ENCODE assay signal across 18 cellular contexts in the genomic region with DNA sequence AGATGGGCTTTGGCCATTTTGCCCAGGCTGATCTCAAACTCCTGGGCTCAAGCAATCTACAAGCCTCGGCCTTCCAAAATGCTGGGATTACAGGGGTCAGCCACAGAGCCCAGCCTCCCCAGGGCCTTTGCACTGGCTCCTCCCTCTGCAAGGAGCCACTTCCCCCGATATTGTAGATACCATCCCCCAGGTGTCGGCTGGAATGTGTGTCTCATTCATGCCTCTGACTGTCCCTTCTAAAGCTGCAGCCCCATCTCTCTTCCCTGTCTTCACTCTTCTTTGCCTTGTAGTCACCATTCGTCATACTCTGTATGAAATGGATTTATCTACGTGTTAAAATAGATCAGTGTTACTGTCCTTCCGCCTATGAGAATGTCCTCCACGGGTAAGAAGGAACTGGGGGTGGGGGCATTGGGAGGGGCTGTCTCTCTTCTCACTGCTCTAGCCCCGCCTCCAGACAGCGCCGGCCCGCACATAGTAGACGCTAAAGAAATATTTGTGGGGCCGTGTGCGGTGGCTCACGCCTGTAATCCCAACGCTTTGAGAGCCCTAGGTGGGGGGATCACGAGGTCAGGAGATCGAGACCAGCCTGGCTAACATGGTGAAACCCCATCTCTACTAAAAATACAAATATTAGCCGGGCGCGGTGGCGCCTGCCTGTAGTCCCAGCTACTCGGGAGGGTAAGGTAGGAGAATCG.
A peak's percentile ranks its signal among the peaks of the same experiment; 100 is the strongest.
DNase-seq lines count a peak whose midpoint lies in the region; ATAC-seq and TF ChIP-seq lines count a peak whose summit lies in the region.
"Had no signal": no experiment of that assay in that cellular context is flagged by ENCODE, and none has a peak within 500 bp of the region (broad histone marks: within the 10 kb centered on the region; RNA-seq: fewer than 3 reads in every experiment).

No MANE protein-coding gene starts in this region.

- H3K4me3 Mint-ChIP-seq in H9 (peak overlapping the region in 1 of 2 experiments; percentile 4; a peak in 1 of 5 replicates), WTC11 (peak overlapping the region; percentile 43), type B pancreatic cell (peak overlapping the region; percentile 13)

- H3K79me2 ChIP-seq in H9 (ENCODE audit: insufficient read depth, low read length), result no peaks in the 10 kb centered on the region

- peaks cover 96% of the 10 kb centered on the region for H3K27me3 Mint-ChIP-seq in H9 (ENCODE audit: low read depth)
- H3K27me3 Mint-ChIP-seq in WTC11 (ENCODE audit: low read depth), result peaks cover 91% of the 10 kb centered on the region
- peaks cover 79% of the 10 kb centered on the region for H3K27me3 Mint-ChIP-seq in type B pancreatic cell

- no peak overlapping the region for H3K56ac ChIP-seq in H9 (ENCODE audit: insufficient read length, low read depth, low read length)

- ATAC-seq in WTC11, result peak; percentile 26

- H3K4me2 ChIP-seq in H9 (ENCODE audit: insufficient read depth, insufficient read length, low read length), result peak overlapping the region; percentile 34

- no peak overlapping the region for H2BK120ac ChIP-seq in H9 (ENCODE audit: low read depth, low read length, poor library complexity, severe bottlenecking)

- H3K9ac ChIP-seq in H9 (ENCODE audit: extremely low read depth, insufficient read length, low read length) (no peak overlapping the region), iPS-20b (ENCODE audit: low read depth, low read length) (no peak overlapping the region)
- H3K9ac ChIP-seq: GM23248 had no signal

- H3K4ac ChIP-seq in H9 (ENCODE audit: low read depth, low read length), result no peak overlapping the region

- peaks cover 3% of the 10 kb centered on the region; the same call in 1 of the 2 replicates for H3K4me1 ChIP-seq in H9 (ENCODE audit: insufficient read depth, low read length)
- H3K4me1 ChIP-seq in iPS-20b (ENCODE audit: insufficient read depth, low read length), result peaks cover 10% of the 10 kb centered on the region; the same call in 1 of the 2 replicates

- TF ChIP-seq CTCF in H9 (conservative IDR thresholded peaks at IDR 0.05) (no peak), WTC11 (IDR thresholded peaks at IDR 0.05) (no peak), type B pancreatic cell (conservative IDR thresholded peaks at IDR 0.05) (no peak)

- H4K8ac ChIP-seq in H9 (replicated peaks; ENCODE audit: insufficient read length, low read depth, low read length), result no peak overlapping the region

- H3K9me3 ChIP-seq in H9 (ENCODE audit: control insufficient read depth, low read depth, low read length) (no peaks in the 10 kb centered on the region), iPS-20b (ENCODE audit: insufficient read depth, low read depth, low read length) (no peaks in the 10 kb centered on the region)

- no peak overlapping the region for H2AK5ac ChIP-seq in H9 (ENCODE audit: insufficient read length, low read length)

- H3K27ac Mint-ChIP-seq in H9, result no peak overlapping the region
- no peak overlapping the region for H3K27ac Mint-ChIP-seq in WTC11
- H3K27ac Mint-ChIP-seq in type B pancreatic cell, result peak overlapping the region; percentile 62

- no peak overlapping the region for H3T11ph ChIP-seq in H9 (ENCODE audit: low read length)

- no peak overlapping the region for H4K5ac ChIP-seq in H9 (ENCODE audit: insufficient read length, low read depth, low read length)

- no peaks in the 10 kb centered on the region for H3K36me3 Mint-ChIP-seq in H9 (ENCODE audit: insufficient read depth in 1 of 3, low read depth in 3 of 3)
- H3K36me3 Mint-ChIP-seq in WTC11, result no peaks in the 10 kb centered on the region
- no peaks in the 10 kb centered on the region for H3K36me3 Mint-ChIP-seq in type B pancreatic cell

- H3K4me1 Mint-ChIP-seq in H9 (peaks cover 31 to 51% of the 10 kb centered on the region in 2 experiments), WTC11 (peaks cover 42% of the 10 kb centered on the region), type B pancreatic cell (ENCODE audit: unreplicated experiment) (peaks cover 15% of the 10 kb centered on the region)

- no peak overlapping the region for H2BK15ac ChIP-seq in H9 (ENCODE audit: low read depth, low read length)

- no CpG with 5 or more reads among the region's 24 CpGs for WGBS in H9 (ENCODE audit: extremely low coverage, insufficient read length, low lambda C conversion rate)

- H4K20me1 ChIP-seq in H9 (ENCODE audit: control insufficient read depth, insufficient read depth, insufficient read length), result no peaks in the 10 kb centered on the region

- H3K27me3 ChIP-seq in H9 (ENCODE audit: insufficient read depth, low read length), result peaks cover 21% of the 10 kb centered on the region; the same call in 1 of the 2 replicates
- H3K27me3 ChIP-seq in iPS-20b (ENCODE audit: insufficient read depth, low read length), result peaks cover 98% of the 10 kb centered on the region

- peak; percentile 66 for DNase-seq in H9
- DNase-seq in WTC11 (ENCODE audit: low spot score), result no peak
- DNase-seq in type B pancreatic cell (ENCODE audit: extremely low spot score, unreplicated experiment), result no peak
- DNase-seq in NCI-H187 treated with DMSO at 0.1 percent for 48 hours (lab: John Stamatoyannopoulos, UW), result no peak
- no peak for DNase-seq in activated effector memory CD4-positive, alpha-beta T cell treated with Interleukin-2 at 50 U/mL for 16 hours
- DNase-seq in stimulated activated CD4-positive, alpha-beta T cell treated with anti-CD3 and anti-CD28 coated beads, Interleukin-4, amount 100 ng/mL, for 24 hours, result no peak
- DNase-seq: ACHN, AML-193, DMS 273 treated with DMSO at 0.1 percent for 48 hours, GF-D8, KBM-7, NCI-H1105, NCI-H510A treated with DMSO at 0.1 percent for 48 hours, NCI-H774, SHP77 had no signal

- H3K18ac ChIP-seq in H9 (ENCODE audit: insufficient read length, low read depth, low read length), result no peak overlapping the region

- H2AFZ ChIP-seq in H9 (ENCODE audit: low read length), result no peak overlapping the region
- H2AFZ ChIP-seq: GM23248 had no signal

- CTCF ChIA-PET in WTC11 (lab: Charles Lee), result interaction anchor here (0.6 to 2.2 kb wide), 13 partner anchors 8 to 175 kb away, joined by 3 to 10 read pairs (median 5); no protein-coding TSS in a partner anchor

- no peaks in the 10 kb centered on the region for H3K23me2 ChIP-seq in H9 (ENCODE audit: insufficient read length, low read depth, low read length, poor library complexity, severe bottlenecking)

- no peak overlapping the region for H2BK12ac ChIP-seq in H9 (ENCODE audit: insufficient read length, low read depth, low read length)

- H3K9me3 Mint-ChIP-seq in H9, result peaks cover 0 to 3% of the 10 kb centered on the region in 2 experiments; a peak in 3 of 5 replicates
- no peaks in the 10 kb centered on the region for H3K9me3 Mint-ChIP-seq in WTC11
- no peaks in the 10 kb centered on the region for H3K9me3 Mint-ChIP-seq in type B pancreatic cell

- no peak overlapping the region for H2BK20ac ChIP-seq in H9 (ENCODE audit: low read depth, low read length, poor library complexity, severe bottlenecking)

- H3K79me1 ChIP-seq in H9 (ENCODE audit: insufficient read depth, low read depth, low read length, poor library complexity, severe bottlenecking), result no peaks in the 10 kb centered on the region

- H3K14ac ChIP-seq in H9 (ENCODE audit: insufficient read depth, low read length), result no peak overlapping the region

- no peak overlapping the region for H4K91ac ChIP-seq in H9 (ENCODE audit: insufficient read length, low read depth, low read length)

- peak overlapping the region; percentile 34; the same call in 1 of the 2 replicates for H3K4me3 ChIP-seq in iPS-20b (ENCODE audit: low read length)
- H3K4me3 ChIP-seq: GM23248, SK-N-MC had no signal

- no peaks in the 10 kb centered on the region for H3K36me3 ChIP-seq in iPS-20b (ENCODE audit: insufficient read depth, low read depth, low read length)

- no peak overlapping the region for H2BK5ac ChIP-seq in H9 (ENCODE audit: insufficient read length, low read length)

- no peak overlapping the region for H3K23ac ChIP-seq in H9 (ENCODE audit: insufficient read length, low read depth, low read length)

- H3K27ac ChIP-seq in H9 (ENCODE audit: insufficient read length, low read depth, low read length) (no peak overlapping the region), iPS-20b (ENCODE audit: low read length) (no peak overlapping the region)
- H3K27ac ChIP-seq: GM23248, SK-N-MC had no signal

- POLR2A ChIA-PET in WTC11 (lab: Charles Lee), result no interaction called here

TF ChIP-seq in WTC11, 78 proteins besides CTCF, POLR2A, EP300 and RAD21 (continues in another document):
- TF ChIP-seq AR (CRISPR knock-in tag; IDR thresholded peaks at IDR 0.05) (no peak), E2F4 (CRISPR knock-in tag; IDR thresholded peaks at IDR 0.05; ENCODE audit: borderline replicate concordance, low read depth) (no peak)
